In genomic region chr6:159842035-159842434, GRCh38 we compare ENCODE assay signal across 11 cellular contexts. TPM values are rescaled to one million over a fixed set of nuclear protein-coding genes. Genes with fewer than 3 reads are reported as not detected.
DNase-seq lines count a peak whose midpoint lies in the region; ATAC-seq and TF ChIP-seq lines count a peak whose summit lies in the region.
"Had no signal": no experiment of that assay in that cellular context is flagged by ENCODE, and none has a peak within 500 bp of the region (broad histone marks: within the 10 kb centered on the region; RNA-seq: fewer than 3 reads in every experiment).

No MANE protein-coding gene starts in this region.

- no peak overlapping the region for H3K4me3 Mint-ChIP-seq in mesothelial cell of epicardium
- H3K4me3 Mint-ChIP-seq: brain had no signal

- no peak overlapping the region for H3K27ac Mint-ChIP-seq in mesothelial cell of epicardium
- no peak overlapping the region for H3K27ac Mint-ChIP-seq in activated naive CD4-positive, alpha-beta T cell treated with anti-CD3 and anti-CD28 coated beads, Interleukin-2, amount 50 U/mL, for 72 hours
- H3K27ac Mint-ChIP-seq: brain had no signal

- TF ChIP-seq CTCF in cardiac fibroblast (IDR thresholded peaks at IDR 0.05; ENCODE audit: low read depth, low read length): peak; percentile 53
- peak; percentile 29 for TF ChIP-seq CTCF in mesothelial cell of epicardium (IDR thresholded peaks at IDR 0.05; ENCODE audit: unreplicated experiment)

- H3K4me3 ChIP-seq in cardiac fibroblast (replicated peaks in 1 of 2; ENCODE audit: low read depth in 2 of 2, low read length in 2 of 2): no peak overlapping the region

- DNase-seq in EH (ENCODE audit: low read depth) (peak; percentile 25), M059J (ENCODE audit: low read depth) (peak; percentile 41), cardiac fibroblast (ENCODE audit: low read depth in 2 of 2) (peak; percentile 22 to 34), mesothelial cell of epicardium (ENCODE audit: low spot score in 2 of 2, unreplicated experiment in 2 of 2) (no peak), midbrain (lab: John Stamatoyannopoulos, UW) (no peak)
- DNase-seq in activated naive CD4-positive, alpha-beta T cell treated with anti-CD3 and anti-CD28 coated beads, Interleukin-2, amount 50 U/mL, for 72 hours (ENCODE audit: low spot score in 2 of 2): no peak
- DNase-seq: NCI-H2029 treated with DMSO at 0.1 percent for 48 hours had no signal

- H3K27me3 Mint-ChIP-seq in mesothelial cell of epicardium (ENCODE audit: low read depth): no peaks in the 10 kb centered on the region

- no peaks in the 10 kb centered on the region for H3K36me3 Mint-ChIP-seq in mesothelial cell of epicardium
- no peaks in the 10 kb centered on the region for H3K36me3 Mint-ChIP-seq in activated naive CD4-positive, alpha-beta T cell treated with anti-CD3 and anti-CD28 coated beads, Interleukin-2, amount 50 U/mL, for 72 hours
- H3K36me3 Mint-ChIP-seq: brain had no signal

- ATAC-seq in activated naive CD4-positive, alpha-beta T cell treated with anti-CD3 and anti-CD28 coated beads, Interleukin-2, amount 50 U/mL, for 72 hours: no peak
- ATAC-seq in GM19023 (IDR thresholded peaks at IDR 0.05; ENCODE audit: unreplicated experiment) (no peak), HG02885 (IDR thresholded peaks at IDR 0.05; ENCODE audit: poor library complexity, unreplicated experiment) (no peak)

- H3K9me3 Mint-ChIP-seq in mesothelial cell of epicardium: no peaks in the 10 kb centered on the region
- no peaks in the 10 kb centered on the region for H3K9me3 Mint-ChIP-seq in activated naive CD4-positive, alpha-beta T cell treated with anti-CD3 and anti-CD28 coated beads, Interleukin-2, amount 50 U/mL, for 72 hours

- no peaks in the 10 kb centered on the region for H3K4me1 Mint-ChIP-seq in mesothelial cell of epicardium
- H3K4me1 Mint-ChIP-seq: brain had no signal

RNA-seq across cellular contexts. Expression of gene PNLDC1, which starts 42.0 kb away (rescaled TPM):
- not detected in 2 replicates for total RNA-seq in M059J (2014; rRNA removed; shearing (Covaris generic))
- total RNA-seq in mesothelial cell of epicardium: 0.16 to 0.33 TPM (median 0.23 TPM) in 3 replicates
- under 1 TPM; 0.35 to 0.80 TPM for total RNA-seq in activated naive CD4-positive, alpha-beta T cell treated with anti-CD3 and anti-CD28 coated beads, Interleukin-2, amount 50 U/mL, for 72 hours
- total RNA-seq: ureter had no signal

RNA-seq across cellular contexts. Expression of gene MAS1, which starts 48.8 kb away (rescaled TPM):
- total RNA-seq in M059J (2014; rRNA removed; shearing (Covaris generic)): not detected in 2 replicates
- not detected in 3 replicates for total RNA-seq in mesothelial cell of epicardium
- total RNA-seq in activated naive CD4-positive, alpha-beta T cell treated with anti-CD3 and anti-CD28 coated beads, Interleukin-2, amount 50 U/mL, for 72 hours: under 1 TPM in 1 of 2 donors, not detected in 1; 0.02 TPM
- total RNA-seq: ureter had no signal

RNA-seq across cellular contexts. Expression of gene MRPL18, which starts 51.8 kb away (rescaled TPM):
- total RNA-seq in M059J (2014; rRNA removed; shearing (Covaris generic)): 241 and 249 TPM in 2 replicates
- total RNA-seq in mesothelial cell of epicardium: 29.0 to 32.9 TPM (median 31.1 TPM) in 3 replicates
- 10 to 100 TPM; 95.2 to 97.4 TPM for total RNA-seq in activated naive CD4-positive, alpha-beta T cell treated with anti-CD3 and anti-CD28 coated beads, Interleukin-2, amount 50 U/mL, for 72 hours

RNA-seq across cellular contexts. Expression of gene TCP1, which starts 52.6 kb away (rescaled TPM):
- 264 and 310 TPM in 2 replicates for total RNA-seq in M059J (2014; rRNA removed; shearing (Covaris generic))
- 185 to 192 TPM (median 186 TPM) in 3 replicates for total RNA-seq in mesothelial cell of epicardium
- total RNA-seq in activated naive CD4-positive, alpha-beta T cell treated with anti-CD3 and anti-CD28 coated beads, Interleukin-2, amount 50 U/mL, for 72 hours: 100 to 1,000 TPM; 378 to 626 TPM

Comparison
In these comparisons a context has a peak if more than half of its experiments do, and no peak if none do; other contexts are left out.
1. DNase-seq: peak in EH (single experiment), M059J (single experiment) and cardiac fibroblast (2 of 2); none in mesothelial cell of epicardium (0 of 2), midbrain (single experiment) and activated naive CD4-positive, alpha-beta T cell treated with anti-CD3 and anti-CD28 coated beads, Interleukin-2, amount 50 U/mL, for 72 hours (0 of 2).